ENCODE assay signal across 13 cellular contexts in genomic region chr11:2212411-2213251, GRCh38. TPM values are rescaled to one million over a fixed set of nuclear protein-coding genes. Genes with fewer than 3 reads are reported as not detected.
A peak's percentile ranks its signal among the peaks of the same experiment; 100 is the strongest.
DNase-seq lines count a peak whose midpoint lies in the region; TF ChIP-seq lines count a peak whose summit lies in the region.
"Had no signal": no experiment of that assay in that cellular context is flagged by ENCODE, and none has a peak within 500 bp of the region (broad histone marks: within the 10 kb centered on the region; RNA-seq: fewer than 3 reads in every experiment).

No MANE protein-coding gene starts in this region.

- H3K4me3 ChIP-seq in neural progenitor cell: no peak overlapping the region
- H3K4me3 ChIP-seq in vagina: no peak overlapping the region

- peaks cover 43% of the 10 kb centered on the region for H3K4me1 ChIP-seq in neural progenitor cell
- H3K4me1 ChIP-seq in vagina: no peaks in the 10 kb centered on the region
- H3K4me1 ChIP-seq: parathyroid adenoma had no signal

- no peaks in the 10 kb centered on the region for H3K27me3 ChIP-seq in neural progenitor cell
- no peaks in the 10 kb centered on the region for H3K27me3 ChIP-seq in vagina

- H3K27ac Mint-ChIP-seq in neural progenitor cell: peak overlapping the region; percentile 95

- intact Hi-C loops in vagina (cut with DNase I): no loop called here

- H3K4me1 Mint-ChIP-seq in neural progenitor cell: peaks cover 48% of the 10 kb centered on the region

- no peak overlapping the region for H3K27ac ChIP-seq in neural progenitor cell
- no peak overlapping the region for H3K27ac ChIP-seq in vagina
- H3K27ac ChIP-seq: parathyroid adenoma had no signal

- H4K20me1 ChIP-seq in neural progenitor cell (ENCODE audit: low read depth): no peaks in the 10 kb centered on the region

- H3K27me3 Mint-ChIP-seq in neural progenitor cell (ENCODE audit: insufficient read depth, low read depth): peaks cover 13% of the 10 kb centered on the region

- H3K4me2 ChIP-seq in neural progenitor cell: peak overlapping the region; percentile 22

- H3K9me3 Mint-ChIP-seq in neural progenitor cell: no peaks in the 10 kb centered on the region

- TF ChIP-seq POLR2A in vagina (IDR thresholded peaks at IDR 0.05): no peak

- peak; percentile 2 for DNase-seq in stimulated activated CD4-positive, alpha-beta T cell treated with anti-CD3 and anti-CD28 coated beads, Interleukin-4, amount 100 ng/mL, for 24 hours
- DNase-seq in stimulated activated CD4-positive, alpha-beta T cell treated with anti-CD3 and anti-CD28 coated beads, Interleukin-1b, Interleukin-23, amount 100 ng/mL, for 48 hours: no peak
- DNase-seq in ecto neural progenitor cell (ENCODE audit: low spot score) (peak; percentile 49), neural progenitor cell (ENCODE audit: low spot score) (no peak), vagina (ENCODE audit: extremely low spot score in 2 of 2) (peak; percentile 76 to 91), medulla oblongata (ENCODE audit: extremely low spot score) (no peak), occipital lobe (lab: John Stamatoyannopoulos, UW) (no peak), NCI-H1092 (lab: John Stamatoyannopoulos, UW) (no peak)
- DNase-seq: NCI-H2107, SHP77 had no signal

- no peak overlapping the region for H3K9ac ChIP-seq in neural progenitor cell
- H3K9ac ChIP-seq: parathyroid adenoma had no signal

- H3K79me2 ChIP-seq in neural progenitor cell (ENCODE audit: low read depth): no peaks in the 10 kb centered on the region
- H3K79me2 ChIP-seq: parathyroid adenoma had no signal

- H2AFZ ChIP-seq in neural progenitor cell (replicated peaks): no peak overlapping the region
- H2AFZ ChIP-seq: parathyroid adenoma had no signal

- no peak for TF ChIP-seq CTCF in neural progenitor cell (IDR thresholded peaks at IDR 0.05)
- no peak for TF ChIP-seq CTCF in vagina (IDR thresholded peaks at IDR 0.05)

- peak overlapping the region; percentile 53 for H3K4me3 Mint-ChIP-seq in neural progenitor cell

- H3F3A ChIP-seq in neural progenitor cell (ENCODE audit: low read depth): peaks cover 7% of the 10 kb centered on the region

- H3K9me3 ChIP-seq in neural progenitor cell (ENCODE audit: low read depth) (no peaks in the 10 kb centered on the region), vagina (no peaks in the 10 kb centered on the region)

- no peaks in the 10 kb centered on the region for H3K36me3 Mint-ChIP-seq in neural progenitor cell

- H3K36me3 ChIP-seq in neural progenitor cell: no peaks in the 10 kb centered on the region
- no peaks in the 10 kb centered on the region for H3K36me3 ChIP-seq in vagina

RNA-seq across cellular contexts. Expression of gene TH, which starts 41.0 kb away (rescaled TPM):
- total RNA-seq in neural progenitor cell (ENCODE audit: low replicate concordance): 2.0 and 6.2 TPM in 2 replicates
- total RNA-seq in vagina: 21.9 TPM
- not detected for total RNA-seq in occipital lobe
- total RNA-seq: Daoy had no signal

RNA-seq across cellular contexts. Expression of gene INS, which starts 51.6 kb away (rescaled TPM):
- total RNA-seq in neural progenitor cell (ENCODE audit: low replicate concordance) (not detected in 2 replicates), vagina (not detected), occipital lobe (not detected)
- total RNA-seq: Daoy, lung microvascular endothelial cell had no signal

RNA-seq across cellular contexts. Expression of gene ASCL2, which starts 57.8 kb away (rescaled TPM):
- 2.2 TPM in 1 of 2 replicates, not detected in the other for total RNA-seq in neural progenitor cell (ENCODE audit: low replicate concordance)
- total RNA-seq in vagina: 3.7 TPM
- 1.4 TPM for total RNA-seq in occipital lobe
- total RNA-seq: Daoy had no signal

Comparison
In these comparisons a context has a peak if more than half of its experiments do, and no peak if none do; other contexts are left out.
1. DNase-seq: peak in stimulated activated CD4-positive, alpha-beta T cell treated with anti-CD3 and anti-CD28 coated beads, Interleukin-4, amount 100 ng/mL, for 24 hours (single experiment), ecto neural progenitor cell (single experiment) and vagina (2 of 2); none in stimulated activated CD4-positive, alpha-beta T cell treated with anti-CD3 and anti-CD28 coated beads, Interleukin-1b, Interleukin-23, amount 100 ng/mL, for 48 hours (single experiment), neural progenitor cell (single experiment), medulla oblongata (single experiment), occipital lobe (single experiment) and NCI-H1092 (single experiment).